ENCODE assay signal across 8 cellular contexts in genomic region chr1:23539698-23540266, GRCh38. TPM values are rescaled to one million over a fixed set of nuclear protein-coding genes. Genes with fewer than 3 reads are reported as not detected.
A peak's percentile ranks its signal among the peaks of the same experiment; 100 is the strongest.
DNase-seq lines count a peak whose midpoint lies in the region; ATAC-seq and TF ChIP-seq lines count a peak whose summit lies in the region.

No MANE protein-coding gene starts in this region.

- H3K79me2 ChIP-seq in trophoblast cell (ENCODE audit: control insufficient read depth, insufficient read depth, low read length, poor library complexity): no peaks in the 10 kb centered on the region

- no peaks in the 10 kb centered on the region for H3K9me3 ChIP-seq in trophoblast cell (ENCODE audit: insufficient read depth, low read depth, low read length)
- H3K9me3 ChIP-seq in transverse colon: no peaks in the 10 kb centered on the region

- no peak overlapping the region for H2AK5ac ChIP-seq in trophoblast cell (ENCODE audit: low read length)

- H3K9ac ChIP-seq in trophoblast cell (ENCODE audit: low read length): no peak overlapping the region

- peak; percentile 88 for ATAC-seq in HG02642 (IDR thresholded peaks at IDR 0.05; ENCODE audit: poor library complexity, unreplicated experiment)

- H3K27me3 ChIP-seq in trophoblast cell (ENCODE audit: insufficient read depth, low read length) (no peaks in the 10 kb centered on the region), transverse colon (no peaks in the 10 kb centered on the region)

- H3K23ac ChIP-seq in trophoblast cell (ENCODE audit: low read length): no peak overlapping the region

- in situ Hi-C loops in transverse colon (cut with MboI; ENCODE audit: low pct_ligation_motif_present in 1 of 4, low pct_unique_long_range_greater_than_20kb in 1 of 4, low sequenced_read_pairs in 3 of 4): loop anchor here (5.0 to 10.0 kb wide), 4 partner anchors 42 to 98 kb away; partner anchors contain the start of gene ASAP3 (in 1 of the 4)

- H4K12ac ChIP-seq in trophoblast cell (ENCODE audit: low read depth, low read length): no peak overlapping the region

- H3K4me2 ChIP-seq in trophoblast cell (ENCODE audit: low read length): peak overlapping the region; percentile 21

- no peak overlapping the region for H2BK120ac ChIP-seq in trophoblast cell (ENCODE audit: insufficient read depth, low read length, poor library complexity)

- no peak overlapping the region for H4K91ac ChIP-seq in trophoblast cell (ENCODE audit: low read depth, low read length)

- H3K36me3 ChIP-seq in trophoblast cell (ENCODE audit: control insufficient read depth in 1 of 2, insufficient read depth in 2 of 2, low read length in 2 of 2): no peaks in the 10 kb centered on the region
- H3K36me3 ChIP-seq in transverse colon: no peaks in the 10 kb centered on the region

- H3K4me3 ChIP-seq in trophoblast cell (ENCODE audit: low read depth, low read length) (no peak overlapping the region), transverse colon (no peak overlapping the region)

- no peaks in the 10 kb centered on the region for H3K79me1 ChIP-seq in trophoblast cell (ENCODE audit: low read length)

- no peak overlapping the region for H3K18ac ChIP-seq in trophoblast cell (ENCODE audit: low read length)

- H3K4me1 ChIP-seq in trophoblast cell (ENCODE audit: control insufficient read depth in 1 of 2, insufficient read depth in 2 of 2, low read length in 2 of 2) (peaks cover 2% of the 10 kb centered on the region in 2 experiments), transverse colon (peaks cover 0 to 14% (median 8%) of the 10 kb centered on the region in 4 donors)

- peak; percentile 88 to 97 (median 94) for TF ChIP-seq CTCF in transverse colon (IDR thresholded peaks at IDR 0.05)

- H3K14ac ChIP-seq in trophoblast cell (ENCODE audit: low read length): no peak overlapping the region

- no CpG with 5 or more reads among the region's 16 CpGs for WGBS in trophoblast cell (ENCODE audit: extremely low coverage, insufficient coverage, insufficient read length)
- WGBS in transverse colon (ENCODE audit: low coverage in 1 of 2), 2 donors: 6% methylated on average over 16 of the region's 16 CpGs; no CpG with 5 or more reads in 1 of the 2 donors

- intact Hi-C loops in transverse colon (cut with DNase I; ENCODE audit: low total_unique reads): loop anchor here (2.0 kb wide), 1 partner anchor 43 kb away; no protein-coding TSS in a partner anchor

- no peak overlapping the region for H2BK5ac ChIP-seq in trophoblast cell (ENCODE audit: low read depth, low read length, poor library complexity)

- no peak overlapping the region for H3K4ac ChIP-seq in trophoblast cell (ENCODE audit: low read depth, low read length)

- H2AFZ ChIP-seq in trophoblast cell (ENCODE audit: insufficient read depth, low read length, poor library complexity): peak overlapping the region; percentile 61

- DNase-seq in GM03348 (ENCODE audit: low spot score) (peak; percentile 89), NCI-H1092 treated with DMSO at 0.1 percent for 48 hours (lab: John Stamatoyannopoulos, UW) (peak; percentile 94), SK-N-DZ (ENCODE audit: low spot score) (peak; percentile 94), glomerular endothelial cell (ENCODE audit: extremely low read depth, low read depth, low spot score) (peak; percentile 82), trophoblast cell (peak; percentile 99 to 100), transverse colon (peak; percentile 95)
- peak; percentile 87 for DNase-seq in activated gamma-delta T cell treated with anti-CD3 and anti-CD28 coated beads, Interleukin-2, amount 50 U/mL, for 16 hours (ENCODE audit: low read depth)

- no peak for TF ChIP-seq EP300 in transverse colon (IDR thresholded peaks at IDR 0.05; ENCODE audit: low read depth)

- H3K27ac ChIP-seq in trophoblast cell (ENCODE audit: low read depth, low read length): no peak overlapping the region
- H3K27ac ChIP-seq in transverse colon: peak overlapping the region in 3 of 4 donors; percentile 28 to 38 (median 38)

- no peak overlapping the region for H2BK12ac ChIP-seq in trophoblast cell (ENCODE audit: low read length)

- no peak for TF ChIP-seq POLR2A in transverse colon (IDR thresholded peaks at IDR 0.05)

- H4K8ac ChIP-seq in trophoblast cell (ENCODE audit: low read depth, low read length): no peak overlapping the region

RNA-seq across cellular contexts. Expression of gene E2F2, which starts 8.7 kb away (rescaled TPM):
- 26.6 and 31.0 TPM in 2 replicates for polyA plus RNA-seq in SK-N-DZ (2014; cell fraction: cytosol; rRNA removed)
- 19.0 and 22.7 TPM in 2 replicates for polyA plus RNA-seq in SK-N-DZ (2014; cell fraction: nucleus; rRNA removed)
- total RNA-seq in glomerular endothelial cell: 0.10 and 0.82 TPM in 2 replicates
- 1.2 and 1.3 TPM in 2 replicates for polyA plus RNA-seq in trophoblast cell (2013)
- 10 to 100 TPM in 2 of 4 donors, 1 to 10 TPM in 2; 6.7 to 11.6 (median 8.9) TPM for total RNA-seq in transverse colon

RNA-seq across cellular contexts. Expression of gene ID3, which starts 19.5 kb away (rescaled TPM):
- 79.5 and 102 TPM in 2 replicates for polyA plus RNA-seq in SK-N-DZ (2014; cell fraction: cytosol; rRNA removed)
- polyA plus RNA-seq in SK-N-DZ (2014; cell fraction: nucleus; rRNA removed): 83.1 and 85.5 TPM in 2 replicates
- 196 and 399 TPM in 2 replicates for total RNA-seq in glomerular endothelial cell
- polyA plus RNA-seq in trophoblast cell (2013): 335 and 340 TPM in 2 replicates
- 100 to 1,000 TPM; 174 to 363 (median 253) TPM for total RNA-seq in transverse colon

RNA-seq across cellular contexts. Expression of gene ASAP3, which starts 55.8 kb away (rescaled TPM):
- polyA plus RNA-seq in SK-N-DZ (2014; cell fraction: cytosol; rRNA removed): 23.6 and 31.0 TPM in 2 replicates
- polyA plus RNA-seq in SK-N-DZ (2014; cell fraction: nucleus; rRNA removed): 63.4 and 72.7 TPM in 2 replicates
- 9.8 and 10.6 TPM in 2 replicates for total RNA-seq in glomerular endothelial cell
- 12.8 and 13.6 TPM in 2 replicates for polyA plus RNA-seq in trophoblast cell (2013)
- total RNA-seq in transverse colon: 10 to 100 TPM; 38.2 to 62.9 (median 48.3) TPM
